Comparison of ENCODE assay signal across 8 cellular contexts in genomic region chr1:205992218-205992882, GRCh38. TPM values are rescaled to one million over a fixed set of nuclear protein-coding genes. Genes with fewer than 3 reads are reported as not detected.
"Had no signal": no experiment of that assay in that cellular context is flagged by ENCODE, and none has a peak within 500 bp of the region (broad histone marks: within the 10 kb centered on the region; RNA-seq: fewer than 3 reads in every experiment).

No MANE protein-coding gene starts in this region.

- DNase-seq: H9, HCEC 1CT, IMR-90, KG1 had no signal

- H3K9me3 Mint-ChIP-seq: GM23338, H9 had no signal

- FAIRE-seq: H1, H54, HTR-8/SVneo had no signal

- H3K4me3 ChIP-seq: GM23338 had no signal

- ATAC-seq: GM23338 had no signal

- H3K27ac Mint-ChIP-seq: GM23338, H9 had no signal

- H2AFZ ChIP-seq: GM23338 had no signal

- H3K4me3 Mint-ChIP-seq: GM23338, H9 had no signal

- H3K4me2 ChIP-seq: GM23338 had no signal

RNA-seq across cellular contexts. Expression of gene RAB7B, which starts 10.8 kb away (rescaled TPM):
- total RNA-seq: GM23338, H1 had no signal
- polyA plus RNA-seq: GM23338 had no signal

RNA-seq across cellular contexts. Expression of gene CTSE, which starts 31.3 kb away (rescaled TPM):
- total RNA-seq: GM23338, H1, H9, IMR-90 had no signal
- polyA plus RNA-seq: GM23338, IMR-90 had no signal

RNA-seq across cellular contexts. Expression of gene SLC26A9, which starts 49.1 kb away (rescaled TPM):
- total RNA-seq: GM23338, H1, H9, IMR-90 had no signal
- polyA plus RNA-seq: GM23338, H1, IMR-90 had no signal
